ENCODE assay signal across 8 cellular contexts in genomic region chr19:1478934-1479707, GRCh38. TPM values are rescaled to one million over a fixed set of nuclear protein-coding genes. Genes with fewer than 3 reads are reported as not detected.
A peak's percentile ranks its signal among the peaks of the same experiment; 100 is the strongest.
DNase-seq lines count a peak whose midpoint lies in the region; ATAC-seq, FAIRE-seq and TF ChIP-seq lines count a peak whose summit lies in the region.

C19orf25 (minus strand) TSS chr19:1479215; CDS start chr19:1478903, 312 bp downstream.

- H3K27ac ChIP-seq in CD8-positive, alpha-beta T cell (ENCODE audit: low read depth, low read length) = peak within 1 kb of the TSS; percentile 65

- peak; percentile 93 for FAIRE-seq in HTR-8/SVneo (lab: Jason Lieb, UNC)

- peaks cover 12% of the 10 kb centered on the region for H3K4me1 ChIP-seq in CD8-positive, alpha-beta T cell (ENCODE audit: insufficient read depth, low read length)

- CTCF ChIA-PET in CD8-positive, alpha-beta T cell (lab: Charles Lee) = no interaction called here
- CTCF ChIA-PET in activated CD8-positive, alpha-beta memory T cell treated with anti-CD3 and anti-CD28 coated beads for 36 hours (lab: Charles Lee) = interaction anchor here (0.6 kb wide), 1 partner anchor 34 kb away, joined by 3 read pairs; no protein-coding TSS in a partner anchor

- H3K27me3 ChIP-seq in CD8-positive, alpha-beta T cell (ENCODE audit: insufficient read depth, low read length) = no peaks in the 10 kb centered on the region

- peak within 1 kb of the TSS; percentile 98 for H3K27ac Mint-ChIP-seq in CD8-positive, alpha-beta T cell
- peak within 1 kb of the TSS; percentile 95 to 98 for H3K27ac Mint-ChIP-seq in effector memory CD8-positive, alpha-beta T cell
- peak within 1 kb of the TSS; percentile 95 for H3K27ac Mint-ChIP-seq in memory B cell

- H3K9me3 ChIP-seq in CD8-positive, alpha-beta T cell (ENCODE audit: low read length) = no peaks in the 10 kb centered on the region

- H3K36me3 ChIP-seq in CD8-positive, alpha-beta T cell (ENCODE audit: insufficient read depth, low read length) = peaks cover 3% of the 10 kb centered on the region

- DNase-seq in CD8-positive, alpha-beta T cell = peak; percentile 81 to 94 (median 89)
- peak; percentile 91 for DNase-seq in HTR-8/SVneo (ENCODE audit: insufficient read length, low spot score)
- DNase-seq in NOMO-1 treated with DMSO at 0.1 percent for 48 hours (lab: John Stamatoyannopoulos, UW; ENCODE audit: unreplicated experiment) = peak; percentile 93
- DNase-seq in effector memory CD8-positive, alpha-beta T cell = peak; percentile 85 to 88 (median 88)
- DNase-seq in memory B cell (ENCODE audit: low spot score in 2 of 2) = peak; percentile 82 to 87
- DNase-seq in stimulated activated CD8-positive, alpha-beta memory T cell treated with anti-CD3 and anti-CD28 coated beads, Interleukin-12 subunit alpha, Interleukin-12 subunit beta, amount 100 ng/mL, for 1 hour (ENCODE audit: low read depth) = peak; percentile 85

- H3K4me3 ChIP-seq in CD8-positive, alpha-beta T cell (ENCODE audit: low read depth, low read length) = peak within 1 kb of the TSS; percentile 68

- intact Hi-C loops in CD8-positive, alpha-beta T cell (cut with DNase I, micrococcal nuclease) = loop anchor here (1.0 to 5.0 kb wide), 7 partner anchors 9 to 173 kb away; partner anchors contain the start of genes PCSK4 (in 2 of the 2), DAZAP1 (in 1 of the 2), NDUFS7 (in 1 of the 2) and TCF3 (in 1 of the 2)

- no peaks in the 10 kb centered on the region for H3K27me3 Mint-ChIP-seq in CD8-positive, alpha-beta T cell (ENCODE audit: low read depth)
- H3K27me3 Mint-ChIP-seq in effector memory CD8-positive, alpha-beta T cell = no peaks in the 10 kb centered on the region
- no peaks in the 10 kb centered on the region for H3K27me3 Mint-ChIP-seq in memory B cell

- peak; percentile 91 for ATAC-seq in CD8-positive, alpha-beta T cell
- ATAC-seq in GM19467 (IDR thresholded peaks at IDR 0.05; ENCODE audit: unreplicated experiment) (peak; percentile 66), memory B cell (ENCODE audit: low read depth) (peak; percentile 98)
- ATAC-seq in effector memory CD8-positive, alpha-beta T cell (replicated peaks) = peak; percentile 98

- POLR2A ChIA-PET in CD8-positive, alpha-beta T cell (lab: Charles Lee) = no interaction called here
- POLR2A ChIA-PET in activated CD8-positive, alpha-beta memory T cell treated with anti-CD3 and anti-CD28 coated beads for 36 hours (lab: Charles Lee) = interaction anchor here (0.6 kb wide), 1 partner anchor 368 kb away, joined by 4 read pairs; no protein-coding TSS in a partner anchor

- no peaks in the 10 kb centered on the region for H3K9me3 Mint-ChIP-seq in CD8-positive, alpha-beta T cell
- H3K9me3 Mint-ChIP-seq in effector memory CD8-positive, alpha-beta T cell = no peaks in the 10 kb centered on the region
- H3K9me3 Mint-ChIP-seq in memory B cell = no peaks in the 10 kb centered on the region

- peaks cover 9% of the 10 kb centered on the region for H3K36me3 Mint-ChIP-seq in CD8-positive, alpha-beta T cell
- H3K36me3 Mint-ChIP-seq in effector memory CD8-positive, alpha-beta T cell (ENCODE audit: insufficient read depth) = peaks cover 23% of the 10 kb centered on the region
- peaks cover 4% of the 10 kb centered on the region for H3K36me3 Mint-ChIP-seq in memory B cell

- peak within 1 kb of the TSS; percentile 99 for H3K4me3 Mint-ChIP-seq in CD8-positive, alpha-beta T cell
- peak within 1 kb of the TSS; percentile 88 to 93 for H3K4me3 Mint-ChIP-seq in effector memory CD8-positive, alpha-beta T cell
- H3K4me3 Mint-ChIP-seq in memory B cell = peak within 1 kb of the TSS; percentile 96

- H3K4me1 Mint-ChIP-seq in CD8-positive, alpha-beta T cell (ENCODE audit: low read depth) = peaks cover 19% of the 10 kb centered on the region
- H3K4me1 Mint-ChIP-seq in effector memory CD8-positive, alpha-beta T cell (ENCODE audit: low read depth in 2 of 2) = peaks cover 11 to 15% of the 10 kb centered on the region in 2 donors
- H3K4me1 Mint-ChIP-seq in memory B cell = peaks cover 13% of the 10 kb centered on the region

- no peak for TF ChIP-seq CTCF in CD8-positive, alpha-beta T cell (IDR thresholded peaks at IDR 0.05)

RNA-seq across cellular contexts. Expression of gene C19orf25, which starts in this region (rescaled TPM):
- 10 to 100 TPM; 11.9 to 12.1 TPM for total RNA-seq in CD8-positive, alpha-beta T cell
- total RNA-seq in activated CD8-positive, alpha-beta memory T cell treated with anti-CD3 and anti-CD28 coated beads for 36 hours = 10 to 100 TPM; 33.4 to 36.5 TPM

Comparison
In these comparisons a context has a peak if more than half of its experiments do, and no peak if none do; other contexts are left out.
1. Peak in every context shown above with its lines: DNase-seq, ATAC-seq, H3K4me3 ChIP-seq and H3K27ac ChIP-seq.